ENCODE assay signal across 9 cellular contexts in the genomic region with DNA sequence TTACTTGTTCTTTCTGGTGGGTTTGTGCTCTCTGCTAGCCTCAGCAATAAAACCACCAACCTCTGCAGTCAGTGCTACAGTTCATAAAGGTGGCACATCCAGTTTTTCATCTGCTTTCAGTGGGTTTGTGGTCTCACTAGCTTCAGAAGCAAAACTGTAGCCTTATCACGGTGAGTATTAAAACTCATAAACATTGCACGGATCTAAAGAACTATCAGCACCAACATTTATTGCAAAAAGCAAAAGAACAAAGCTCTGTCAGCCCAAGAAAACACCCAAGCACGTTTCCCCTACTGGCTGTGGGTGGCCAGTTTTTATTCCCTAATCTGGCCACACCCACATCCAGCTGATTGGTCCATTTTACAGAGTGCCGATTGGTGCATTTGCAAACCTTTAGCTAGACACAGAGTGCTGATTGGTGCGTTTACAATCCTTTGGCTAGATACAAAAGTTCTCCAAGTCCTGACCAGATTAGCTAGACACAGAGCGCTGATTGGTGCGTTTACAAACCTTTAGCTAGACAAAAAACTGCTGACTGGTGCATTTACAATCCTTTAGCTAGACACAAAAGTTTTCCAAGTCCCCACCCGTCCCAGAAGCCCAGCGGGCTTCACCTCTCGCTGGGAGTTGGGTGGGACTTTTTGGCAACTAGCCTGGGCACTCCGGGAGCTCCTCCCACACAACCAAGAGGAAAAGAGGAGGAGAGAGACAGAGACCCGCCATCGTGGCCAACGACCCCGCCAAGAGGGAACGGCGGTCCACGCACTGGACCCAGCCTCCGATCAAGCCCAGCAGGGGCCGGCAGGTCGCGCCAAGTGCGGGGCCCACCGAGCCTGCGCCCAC. TPM values are rescaled to one million over a fixed set of nuclear protein-coding genes. Genes with fewer than 3 reads are reported as not detected.
DNase-seq lines count a peak whose midpoint lies in the region; ATAC-seq lines count a peak whose summit lies in the region.
"Had no signal": no experiment of that assay in that cellular context is flagged by ENCODE, and none has a peak within 500 bp of the region (broad histone marks: within the 10 kb centered on the region; RNA-seq: fewer than 3 reads in every experiment).

No MANE protein-coding gene starts in this region.

- H3K27me3 ChIP-seq in right cardiac atrium (ENCODE audit: control insufficient read depth, insufficient read depth), result no peaks in the 10 kb centered on the region
- H3K27me3 ChIP-seq: cardiac muscle cell had no signal

- H3K9me3 Mint-ChIP-seq in activated T-helper 17 cell treated with anti-CD3 and anti-CD28 coated beads, Interleukin-2, amount 50 U/mL, for 72 hours, result no peaks in the 10 kb centered on the region

- H3K4me1 ChIP-seq in right cardiac atrium (ENCODE audit: control insufficient read depth, insufficient read depth, low read length), result peaks cover 3% of the 10 kb centered on the region

- no peaks in the 10 kb centered on the region for H3K9me3 ChIP-seq in right cardiac atrium (ENCODE audit: control insufficient read depth, low read length)

- H3K27ac ChIP-seq in right cardiac atrium (ENCODE audit: low read length), result peak overlapping the region; percentile 78
- H3K27ac ChIP-seq: cardiac muscle cell had no signal

- H3K27me3 Mint-ChIP-seq in activated T-helper 17 cell treated with anti-CD3 and anti-CD28 coated beads, Interleukin-2, amount 50 U/mL, for 72 hours, result no peaks in the 10 kb centered on the region

- intact Hi-C loops in right cardiac atrium (cut with DNase I), result no loop called here

- no peaks in the 10 kb centered on the region for H3K36me3 Mint-ChIP-seq in activated T-helper 17 cell treated with anti-CD3 and anti-CD28 coated beads, Interleukin-2, amount 50 U/mL, for 72 hours (ENCODE audit: low read depth)

- peak overlapping the region; percentile 97 for H3K4me3 Mint-ChIP-seq in activated T-helper 17 cell treated with anti-CD3 and anti-CD28 coated beads, Interleukin-2, amount 50 U/mL, for 72 hours

- peak overlapping the region; percentile 30 for H3K4me3 ChIP-seq in right cardiac atrium (ENCODE audit: low read length)
- H3K4me3 ChIP-seq: cardiac muscle cell had no signal

- no peak for ATAC-seq in activated T-helper 17 cell treated with anti-CD3 and anti-CD28 coated beads, Interleukin-2, amount 50 U/mL, for 72 hours (replicated peaks)
- ATAC-seq in right cardiac atrium, result peak; percentile 2 to 42
- ATAC-seq in GM21717 (IDR thresholded peaks at IDR 0.05; ENCODE audit: unreplicated experiment), result no peak

- peaks cover 17% of the 10 kb centered on the region for H3K4me1 Mint-ChIP-seq in activated T-helper 17 cell treated with anti-CD3 and anti-CD28 coated beads, Interleukin-2, amount 50 U/mL, for 72 hours

- WGBS in right cardiac atrium, result 44% methylated on average over 25 of the region's 25 CpGs

- DNase-seq in A172 (ENCODE audit: low spot score) (peak; percentile 44), KBM-7 (peak; percentile 75), right cardiac atrium (peak in 2 of 3 donors; percentile 67 to 80), NCI-H510A treated with DMSO at 0.1 percent for 48 hours (lab: John Stamatoyannopoulos, UW) (no peak), NCI-H82 (lab: John Stamatoyannopoulos, UW) (no peak)
- peak in 5 of 6 experiments; percentile 14 to 50 (median 24) for DNase-seq in stimulated activated naive CD4-positive, alpha-beta T cell (lab: John Stamatoyannopoulos, UW)

- in situ Hi-C loops in KBM-7 (cut with MboI; ENCODE audit: low pct_unique_long_range_greater_than_20kb, low sequenced_read_pairs), result no loop called here

- H3K27ac Mint-ChIP-seq in activated T-helper 17 cell treated with anti-CD3 and anti-CD28 coated beads, Interleukin-2, amount 50 U/mL, for 72 hours, result peak overlapping the region; percentile 78

RNA-seq across cellular contexts. Expression of a gene that starts 3.3 kb away (rescaled TPM):
- total RNA-seq in A172 (2014; rRNA removed; shearing (Covaris generic)), result 312 and 395 TPM in 2 replicates
- total RNA-seq in activated T-helper 17 cell treated with anti-CD3 and anti-CD28 coated beads, Interleukin-2, amount 50 U/mL, for 72 hours, result 10 to 100 TPM; 52.6 to 64.1 TPM
- total RNA-seq in right cardiac atrium, result 100 to 1,000 TPM; 102 to 119 (median 109) TPM
- 174 TPM for polyA plus RNA-seq in right cardiac atrium

RNA-seq across cellular contexts. Expression of a gene that starts 24.8 kb away (rescaled TPM):
- total RNA-seq in A172 (2014; rRNA removed; shearing (Covaris generic)), result 34.7 and 45.3 TPM in 2 replicates
- total RNA-seq in activated T-helper 17 cell treated with anti-CD3 and anti-CD28 coated beads, Interleukin-2, amount 50 U/mL, for 72 hours, result 10 to 100 TPM; 13.7 to 27.4 TPM
- 10 to 100 TPM in 2 of 4 donors, 1 to 10 TPM in 2; 7.7 to 12.1 (median 10.0) TPM for total RNA-seq in right cardiac atrium
- 9.2 TPM for polyA plus RNA-seq in right cardiac atrium

RNA-seq across cellular contexts. Expression of a gene that starts 25.2 kb away (rescaled TPM):
- total RNA-seq in A172 (2014; rRNA removed; shearing (Covaris generic)), result 15.2 and 16.5 TPM in 2 replicates
- total RNA-seq in activated T-helper 17 cell treated with anti-CD3 and anti-CD28 coated beads, Interleukin-2, amount 50 U/mL, for 72 hours, result not detected
- under 1 TPM in 2 of 4 donors, not detected in 2; 0.63 to 0.71 TPM for total RNA-seq in right cardiac atrium
- 0.29 TPM for polyA plus RNA-seq in right cardiac atrium

RNA-seq across cellular contexts. Expression of a gene that starts 28.0 kb away (rescaled TPM):
- total RNA-seq in A172 (2014; rRNA removed; shearing (Covaris generic)), result 240 and 245 TPM in 2 replicates
- total RNA-seq in activated T-helper 17 cell treated with anti-CD3 and anti-CD28 coated beads, Interleukin-2, amount 50 U/mL, for 72 hours, result 100 to 1,000 TPM in 1 of 2 donors, 10 to 100 TPM in 1; 90.4 to 109 TPM
- 100 to 1,000 TPM in 2 of 4 donors, 10 to 100 TPM in 2; 92.6 to 113 (median 105) TPM for total RNA-seq in right cardiac atrium
- polyA plus RNA-seq in right cardiac atrium, result 141 TPM

Comparison
In these comparisons a context has a peak if more than half of its experiments do, and no peak if none do; other contexts are left out.
1. DNase-seq: peak in A172 (single experiment), KBM-7 (single experiment), right cardiac atrium (2 of 3) and stimulated activated naive CD4-positive, alpha-beta T cell (5 of 6); none in NCI-H510A treated with DMSO at 0.1 percent for 48 hours (single experiment) and NCI-H82 (single experiment).
2. ATAC-seq: peak in right cardiac atrium (2 of 2); none in activated T-helper 17 cell treated with anti-CD3 and anti-CD28 coated beads, Interleukin-2, amount 50 U/mL, for 72 hours (single experiment) and GM21717 (single experiment).